ENCODE assay signal across 18 cellular contexts in the genomic region with DNA sequence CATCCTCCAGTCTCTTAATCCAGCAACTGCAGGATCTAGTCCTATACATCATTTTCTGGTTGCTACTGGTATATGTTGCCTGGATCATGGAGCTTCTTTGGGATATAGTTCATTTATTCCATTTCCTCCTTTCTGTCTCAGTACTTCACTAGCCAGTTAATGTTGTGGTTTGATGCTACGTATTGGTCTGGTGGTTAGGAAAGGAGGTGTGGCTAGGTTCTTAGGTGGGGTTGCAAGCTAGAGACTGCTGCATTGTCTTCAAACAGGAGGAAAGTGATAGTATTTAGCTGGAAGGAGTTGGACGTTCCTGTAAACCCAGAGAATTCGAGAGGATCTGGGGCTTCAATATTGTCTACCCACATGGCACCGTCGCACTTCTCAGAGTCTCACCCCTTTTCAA.
DNase-seq lines count a peak whose midpoint lies in the region; ATAC-seq and TF ChIP-seq lines count a peak whose summit lies in the region.
"Had no signal": no experiment of that assay in that cellular context is flagged by ENCODE, and none has a peak within 500 bp of the region (broad histone marks: within the 10 kb centered on the region; RNA-seq: fewer than 3 reads in every experiment).

No MANE protein-coding gene starts in this region.

- H3K9me3 Mint-ChIP-seq in endothelial cell (ENCODE audit: unreplicated experiment): no peaks in the 10 kb centered on the region
- H3K9me3 Mint-ChIP-seq: CD8-positive, alpha-beta memory T cell; IgD-negative memory B cell had no signal

- H3K4me3 ChIP-seq in DND-41 (ENCODE audit: low read depth in 1 of 2, low read length in 2 of 2): no peak overlapping the region
- H3K4me3 ChIP-seq in Jurkat, Clone E6-1 (ENCODE audit: low read length): no peak overlapping the region
- H3K4me3 ChIP-seq in trophoblast cell (ENCODE audit: low read depth, low read length): no peak overlapping the region
- H3K4me3 ChIP-seq: GM23248 had no signal

- no peak overlapping the region for H3K4me3 Mint-ChIP-seq in endothelial cell (ENCODE audit: unreplicated experiment)
- H3K4me3 Mint-ChIP-seq: CD4-positive, CD25-positive, alpha-beta regulatory T cell; CD8-positive, alpha-beta memory T cell; IgD-negative memory B cell had no signal

- no peak overlapping the region for H3K4ac ChIP-seq in trophoblast cell (ENCODE audit: low read depth, low read length)

- no peak overlapping the region for H2BK12ac ChIP-seq in trophoblast cell (ENCODE audit: low read length)

- H3K14ac ChIP-seq in trophoblast cell (ENCODE audit: low read length): no peak overlapping the region

- H3K27me3 Mint-ChIP-seq in endothelial cell (ENCODE audit: unreplicated experiment): no peaks in the 10 kb centered on the region

- H3K4me1 ChIP-seq in DND-41 (ENCODE audit: insufficient read depth, low read length) (peaks cover 29% of the 10 kb centered on the region), trophoblast cell (ENCODE audit: control insufficient read depth in 1 of 2, insufficient read depth in 2 of 2, low read length in 2 of 2) (peaks cover 0 to 3% of the 10 kb centered on the region in 2 experiments)
- H3K4me1 ChIP-seq: BE2C had no signal

- H4K20me1 ChIP-seq in DND-41 (ENCODE audit: insufficient read depth, low read length): no peaks in the 10 kb centered on the region

- no peak overlapping the region for H2AFZ ChIP-seq in DND-41 (ENCODE audit: low read depth, low read length)
- H2AFZ ChIP-seq in trophoblast cell (ENCODE audit: insufficient read depth, low read length, poor library complexity): no peak overlapping the region
- H2AFZ ChIP-seq: GM23248 had no signal

- H4K91ac ChIP-seq in trophoblast cell (ENCODE audit: low read depth, low read length): no peak overlapping the region

- no peak overlapping the region for H2BK120ac ChIP-seq in trophoblast cell (ENCODE audit: insufficient read depth, low read length, poor library complexity)

- ATAC-seq in DND-41 (ENCODE audit: insufficient read depth, low read depth) (peak; percentile 76), HG02938 (IDR thresholded peaks at IDR 0.05; ENCODE audit: unreplicated experiment) (no peak)
- ATAC-seq: HepG2 had no signal

- no peaks in the 10 kb centered on the region for H3K36me3 Mint-ChIP-seq in endothelial cell (ENCODE audit: low read depth, unreplicated experiment)
- H3K36me3 Mint-ChIP-seq: CD4-positive, CD25-positive, alpha-beta regulatory T cell; CD8-positive, alpha-beta memory T cell had no signal

- H3K79me1 ChIP-seq in trophoblast cell (ENCODE audit: low read length): no peaks in the 10 kb centered on the region

- H4K8ac ChIP-seq in trophoblast cell (ENCODE audit: low read depth, low read length): no peak overlapping the region

- no peak overlapping the region for H3K18ac ChIP-seq in trophoblast cell (ENCODE audit: low read length)

- no peak overlapping the region for H3K4me2 ChIP-seq in DND-41 (ENCODE audit: insufficient read depth, low read length)
- H3K4me2 ChIP-seq in trophoblast cell (ENCODE audit: low read length): no peak overlapping the region

- H3K9me3 ChIP-seq in DND-41 (ENCODE audit: insufficient read depth, low read length, severe bottlenecking): no peaks in the 10 kb centered on the region
- no peaks in the 10 kb centered on the region for H3K9me3 ChIP-seq in trophoblast cell (ENCODE audit: insufficient read depth, low read depth, low read length)
- H3K9me3 ChIP-seq: BE2C had no signal

- H3K27me3 ChIP-seq in DND-41 (ENCODE audit: insufficient read depth, low read length, poor library complexity): no peaks in the 10 kb centered on the region
- H3K27me3 ChIP-seq in trophoblast cell (ENCODE audit: insufficient read depth, low read length): no peaks in the 10 kb centered on the region
- H3K27me3 ChIP-seq: BE2C had no signal

- DNase-seq in DND-41: peak; percentile 34
- DNase-seq in Jurkat, Clone E6-1 (ENCODE audit: low read depth, low spot score): peak; percentile 9
- DNase-seq in endothelial cell (ENCODE audit: low spot score): no peak
- DNase-seq in trophoblast cell: no peak
- no peak for DNase-seq in NOMO-1 treated with DMSO at 0.1 percent for 48 hours (lab: John Stamatoyannopoulos, UW; ENCODE audit: unreplicated experiment)
- DNase-seq: ACHN; BE2C; C1 segment of cervical spinal cord; CD4-positive, CD25-positive, alpha-beta regulatory T cell; CD8-positive, alpha-beta memory T cell; DMS 273 treated with DMSO at 0.1 percent for 48 hours; DMS53; GDM1; GM23248; HCEC 1CT had no signal

- H3K36me3 ChIP-seq in DND-41 (ENCODE audit: insufficient read depth, low read length) (no peaks in the 10 kb centered on the region), trophoblast cell (ENCODE audit: control insufficient read depth in 1 of 2, insufficient read depth in 2 of 2, low read length in 2 of 2) (no peaks in the 10 kb centered on the region)
- H3K36me3 ChIP-seq: BE2C had no signal

- H3K79me2 ChIP-seq in DND-41 (ENCODE audit: insufficient read depth, low read length) (no peaks in the 10 kb centered on the region), trophoblast cell (ENCODE audit: control insufficient read depth, insufficient read depth, low read length, poor library complexity) (no peaks in the 10 kb centered on the region)

- no CpG with 5 or more reads among the region's 5 CpGs for WGBS in trophoblast cell (ENCODE audit: extremely low coverage, insufficient coverage, insufficient read length)

- no peak for TF ChIP-seq CTCF in DND-41 (IDR thresholded peaks at IDR 0.05; ENCODE audit: borderline replicate concordance, extremely low read depth, low read length, poor library complexity, severe bottlenecking)
- TF ChIP-seq CTCF in endothelial cell (IDR thresholded peaks at IDR 0.05; ENCODE audit: unreplicated experiment): no peak

- no peak overlapping the region for H3K23ac ChIP-seq in trophoblast cell (ENCODE audit: low read length)

- no peak overlapping the region for H2AK5ac ChIP-seq in trophoblast cell (ENCODE audit: low read length)

- peaks cover 43% of the 10 kb centered on the region for H3K4me1 Mint-ChIP-seq in endothelial cell (ENCODE audit: unreplicated experiment)
- H3K4me1 Mint-ChIP-seq: CD8-positive, alpha-beta memory T cell; IgD-negative memory B cell had no signal

- H3K27ac ChIP-seq in DND-41 (ENCODE audit: low read length) (peak overlapping the region; percentile 3; the same call in 1 of the 2 replicates), trophoblast cell (ENCODE audit: low read depth, low read length) (no peak overlapping the region)
- H3K27ac ChIP-seq: GM23248 had no signal

- H3K9ac ChIP-seq in DND-41 (ENCODE audit: low read depth, low read length): no peak overlapping the region
- H3K9ac ChIP-seq in trophoblast cell (ENCODE audit: low read length): peak overlapping the region; percentile 61
- H3K9ac ChIP-seq: GM23248 had no signal

- no peak overlapping the region for H2BK5ac ChIP-seq in trophoblast cell (ENCODE audit: low read depth, low read length, poor library complexity)

- H4K12ac ChIP-seq in trophoblast cell (ENCODE audit: low read depth, low read length): no peak overlapping the region

- peak overlapping the region; percentile 72 for H3K27ac Mint-ChIP-seq in endothelial cell (ENCODE audit: unreplicated experiment)
- H3K27ac Mint-ChIP-seq: CD4-positive, CD25-positive, alpha-beta regulatory T cell; CD8-positive, alpha-beta memory T cell; IgD-negative memory B cell had no signal

Comparison
In these comparisons a context has a peak if more than half of its experiments do, and no peak if none do; other contexts are left out.
1. DNase-seq: peak in DND-41 (single experiment) and Jurkat, Clone E6-1 (single experiment); none in endothelial cell (single experiment), trophoblast cell (0 of 2) and NOMO-1 treated with DMSO at 0.1 percent for 48 hours (single experiment).